In genomic region chr2:165795011-165795410, GRCh38 we compare ENCODE assay signal across 8 cellular contexts. TPM values are rescaled to one million over a fixed set of nuclear protein-coding genes. Genes with fewer than 3 reads are reported as not detected.
DNase-seq lines count a peak whose midpoint lies in the region; ATAC-seq and TF ChIP-seq lines count a peak whose summit lies in the region.

No MANE protein-coding gene starts in this region.

- POLR2A ChIA-PET in PC-9 (lab: Charles Lee; ENCODE audit: unreplicated experiment) = interaction anchor here (0.7 kb wide), 1 partner anchor 257 kb away, joined by 8 read pairs; no protein-coding TSS in a partner anchor

- no peaks in the 10 kb centered on the region for H4K20me1 ChIP-seq in PC-9 (ENCODE audit: insufficient read depth)

- peaks cover 31% of the 10 kb centered on the region for H3K79me2 ChIP-seq in PC-9 (ENCODE audit: low read depth)

- H3K9me2 ChIP-seq in PC-9 (ENCODE audit: insufficient read depth) = no peaks in the 10 kb centered on the region

- peaks cover 25% of the 10 kb centered on the region; the same call in 1 of the 2 replicates for H3F3A ChIP-seq in PC-9 (ENCODE audit: insufficient read depth, low read depth)

- H3K9me3 ChIP-seq in PC-9 (ENCODE audit: insufficient read depth, low read depth) (no peaks in the 10 kb centered on the region), iPS-18c (ENCODE audit: control insufficient read depth, insufficient read depth, low read length) (no peaks in the 10 kb centered on the region)

- ATAC-seq in GM21717 (IDR thresholded peaks at IDR 0.05; ENCODE audit: unreplicated experiment) (peak; percentile 23), GM19397 (IDR thresholded peaks at IDR 0.05; ENCODE audit: unreplicated experiment) (no peak)

- TF ChIP-seq CTCF in PC-9 (conservative IDR thresholded peaks at IDR 0.05) = no peak

- H3K4me3 ChIP-seq in PC-9 = peak overlapping the region; percentile 90
- H3K4me3 ChIP-seq in iPS-18c (ENCODE audit: insufficient read depth, low read depth, low read length) = peak overlapping the region; percentile 48

- H3K4me1 ChIP-seq in PC-9 (replicated peaks; ENCODE audit: insufficient read depth) = peaks cover 33% of the 10 kb centered on the region

- H3K36me3 ChIP-seq in PC-9 (ENCODE audit: low read depth) = no peaks in the 10 kb centered on the region

- H3K27ac ChIP-seq in PC-9 = peak overlapping the region; percentile 98

- peak; percentile 24 for DNase-seq in CD1c-positive myeloid dendritic cell (ENCODE audit: extremely low spot score)
- peak in 1 of 2 experiments; percentile 61 for DNase-seq in PC-9
- DNase-seq in NCI-H82 treated with DMSO at 0.1 percent for 48 hours (lab: John Stamatoyannopoulos, UW; ENCODE audit: unreplicated experiment) = no peak
- DNase-seq in SHP77 (lab: John Stamatoyannopoulos, UW) = no peak
- DNase-seq in pons (ENCODE audit: low spot score) = no peak

- no TSS peak for BruUV-seq in PC-9 (replicated peaks; lab: Mats Ljungman, UMichigan)

- no peaks in the 10 kb centered on the region for H3K27me3 ChIP-seq in PC-9 (ENCODE audit: insufficient read depth, low read depth)

- H3K4me2 ChIP-seq in PC-9 = peak overlapping the region; percentile 98

- H2AFZ ChIP-seq in PC-9 = peak overlapping the region; percentile 91

- CTCF ChIA-PET in PC-9 (lab: Charles Lee) = interaction anchor here (0.6 kb wide), 1 partner anchor 540 kb away, joined by 3 read pairs; no protein-coding TSS in a partner anchor

- intact Hi-C loops in PC-9 (cut with micrococcal nuclease; ENCODE audit: unreplicated experiment) = loop anchor here (2.0 kb wide), 2 partner anchors 38 to 388 kb away; no protein-coding TSS in a partner anchor

RNA-seq across cellular contexts. Expression of gene GALNT3, which starts 1.0 kb away (rescaled TPM):
- 31.6 and 33.1 TPM in 2 replicates for total RNA-seq in PC-9 (2021)
